19 cellular contexts compared by ENCODE assay signal in the genomic region with DNA sequence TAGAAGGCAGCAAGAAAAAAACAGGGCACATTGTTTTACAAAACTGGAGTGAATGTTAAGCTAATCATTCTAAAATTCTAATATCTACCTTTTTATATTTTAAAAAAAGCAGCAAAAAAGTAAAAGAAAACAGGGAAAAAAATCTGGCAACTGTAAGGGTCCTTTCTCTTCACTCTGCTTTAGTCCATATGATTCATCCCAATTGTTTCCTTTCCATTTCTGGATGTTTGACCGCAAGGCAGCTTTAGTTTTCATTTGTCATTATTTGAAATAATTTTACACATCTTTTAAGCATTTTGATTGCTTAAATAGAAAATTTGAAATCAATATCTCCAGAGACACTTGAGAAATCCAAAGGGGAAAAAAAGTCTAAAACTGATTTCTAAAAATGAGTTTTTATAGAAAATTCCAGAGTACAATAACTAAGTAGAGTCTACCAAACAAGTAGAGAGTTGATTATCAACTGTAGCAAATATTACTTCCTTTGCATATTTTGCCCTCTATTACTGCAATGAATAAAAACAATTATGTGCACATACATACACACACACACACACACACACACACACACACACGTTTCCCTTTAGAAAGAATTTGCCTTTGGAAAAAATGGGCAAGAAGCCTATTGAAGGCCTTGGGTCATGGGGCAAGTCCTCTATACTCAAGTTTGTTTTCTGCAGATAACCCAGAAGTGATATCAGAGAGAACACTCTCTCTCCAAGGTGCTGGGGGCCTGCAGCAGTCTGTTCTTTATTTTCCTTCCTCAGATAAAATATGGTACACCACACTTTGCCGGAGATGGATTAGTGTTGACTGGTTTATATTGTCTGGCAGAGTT.
"Had no signal": no experiment of that assay in that cellular context is flagged by ENCODE, and none has a peak within 500 bp of the region (broad histone marks: within the 10 kb centered on the region; RNA-seq: fewer than 3 reads in every experiment).

No MANE protein-coding gene starts in this region.

- H3K27me3 Mint-ChIP-seq: activated B cell treated with CpG ODN at 0.5 μM for 24 hours; stimulated activated memory B cell treated with anti-CD40 and anti-IgM and Interleukin-4, amounts not matched to agents 10 μg/mL and 1 μg/mL and 100 μg/mL, for 72 hours had no signal

- H3K4me3 Mint-ChIP-seq: activated B cell treated with CpG ODN at 0.5 μM for 24 hours; activated CD4-positive, alpha-beta memory T cell treated with anti-CD3 and anti-CD28 coated beads for 36 hours; activated naive CD4-positive, alpha-beta T cell treated with anti-CD3 and anti-CD28 coated beads for 36 hours; activated T-helper 17 cell treated with anti-CD3 and anti-CD28 coated beads, Interleukin-2, amount 50 U/mL, for 72 hours; mesothelial cell of epicardium; natural killer cell treated with Interleukin-12 subunit alpha and Interleukin-12 subunit beta and Interleukin-15 and Interleukin-18, amount 100 ng/mL, for 72 hours; stimulated activated memory B cell treated with anti-CD40 and anti-IgM and Interleukin-4, amounts not matched to agents 10 μg/mL and 1 μg/mL and 100 μg/mL, for 72 hours; T-helper 1 cell treated with Interleukin-12 subunit alpha and Interleukin-12 subunit beta and Interleukin-4 antibody, amounts not matched to agents 30 μg/mL and 1 μg/mL, for 36 hours had no signal

- H3K27ac ChIP-seq: ascending aorta, colonic mucosa, esophagus muscularis mucosa, heart right ventricle, neutrophil, parathyroid adenoma had no signal

- H3K36me3 ChIP-seq: ascending aorta, colonic mucosa, esophagus muscularis mucosa, heart right ventricle, left lung, neutrophil had no signal

- H3K9ac ChIP-seq: parathyroid adenoma had no signal

- ATAC-seq: activated T-helper 17 cell treated with anti-CD3 and anti-CD28 coated beads, Interleukin-2, amount 50 U/mL, for 72 hours; heart right ventricle; natural killer cell treated with Interleukin-12 subunit alpha and Interleukin-12 subunit beta and Interleukin-15 and Interleukin-18, amount 100 ng/mL, for 72 hours; stimulated activated memory B cell treated with anti-CD40 and anti-IgM and Interleukin-4, amounts not matched to agents 10 μg/mL and 1 μg/mL and 100 μg/mL, for 72 hours had no signal

- H3K4me1 ChIP-seq: ascending aorta, colonic mucosa, left lung, parathyroid adenoma had no signal

- H3K4me2 ChIP-seq: smooth muscle cell had no signal

- H3K9me3 ChIP-seq: ascending aorta, colonic mucosa, esophagus muscularis mucosa, heart right ventricle, left lung, neutrophil had no signal

- H2AFZ ChIP-seq: parathyroid adenoma had no signal

- H3K4me3 ChIP-seq: ascending aorta, colonic mucosa, esophagus muscularis mucosa, heart right ventricle, left lung, smooth muscle cell had no signal

- DNase-seq: activated B cell treated with CpG ODN at 0.5 μM for 24 hours; activated CD4-positive, alpha-beta memory T cell treated with anti-CD3 and anti-CD28 coated beads for 36 hours; activated CD4-positive, alpha-beta T cell treated with anti-CD3 and anti-CD28 coated beads for 4 hours; activated naive CD4-positive, alpha-beta T cell treated with anti-CD3 and anti-CD28 coated beads for 36 hours; activated T-cell treated with anti-CD3 and anti-CD28 coated beads, Interleukin-2, amount 50 U/mL, for 1 hour; colonic mucosa; heart right ventricle; left lung; stimulated activated CD4-positive, alpha-beta T cell treated with anti-CD3 and anti-CD28 coated beads, Interleukin-4, amount 100 ng/mL, for 4 hours had no signal

- H3K4me1 Mint-ChIP-seq: activated B cell treated with CpG ODN at 0.5 μM for 24 hours; activated T-helper 17 cell treated with anti-CD3 and anti-CD28 coated beads, Interleukin-2, amount 50 U/mL, for 72 hours; stimulated activated memory B cell treated with anti-CD40 and anti-IgM and Interleukin-4, amounts not matched to agents 10 μg/mL and 1 μg/mL and 100 μg/mL, for 72 hours had no signal

- H3K36me3 Mint-ChIP-seq: activated CD4-positive, alpha-beta memory T cell treated with anti-CD3 and anti-CD28 coated beads for 36 hours; mesothelial cell of epicardium; stimulated activated memory B cell treated with anti-CD40 and anti-IgM and Interleukin-4, amounts not matched to agents 10 μg/mL and 1 μg/mL and 100 μg/mL, for 72 hours had no signal

- H3K27ac Mint-ChIP-seq: activated B cell treated with CpG ODN at 0.5 μM for 24 hours; activated CD4-positive, alpha-beta memory T cell treated with anti-CD3 and anti-CD28 coated beads for 36 hours; activated naive CD4-positive, alpha-beta T cell treated with anti-CD3 and anti-CD28 coated beads for 36 hours; activated T-helper 17 cell treated with anti-CD3 and anti-CD28 coated beads, Interleukin-2, amount 50 U/mL, for 72 hours; mesothelial cell of epicardium; natural killer cell treated with Interleukin-12 subunit alpha and Interleukin-12 subunit beta and Interleukin-15 and Interleukin-18, amount 100 ng/mL, for 72 hours; stimulated activated memory B cell treated with anti-CD40 and anti-IgM and Interleukin-4, amounts not matched to agents 10 μg/mL and 1 μg/mL and 100 μg/mL, for 72 hours; T-helper 1 cell treated with Interleukin-12 subunit alpha and Interleukin-12 subunit beta and Interleukin-4 antibody, amounts not matched to agents 30 μg/mL and 1 μg/mL, for 36 hours had no signal

- H3K79me2 ChIP-seq: parathyroid adenoma had no signal

- H3K9me3 Mint-ChIP-seq: activated B cell treated with CpG ODN at 0.5 μM for 24 hours; activated CD4-positive, alpha-beta memory T cell treated with anti-CD3 and anti-CD28 coated beads for 36 hours; activated naive CD4-positive, alpha-beta T cell treated with anti-CD3 and anti-CD28 coated beads for 36 hours; activated T-helper 17 cell treated with anti-CD3 and anti-CD28 coated beads, Interleukin-2, amount 50 U/mL, for 72 hours; stimulated activated memory B cell treated with anti-CD40 and anti-IgM and Interleukin-4, amounts not matched to agents 10 μg/mL and 1 μg/mL and 100 μg/mL, for 72 hours; T-helper 1 cell treated with Interleukin-12 subunit alpha and Interleukin-12 subunit beta and Interleukin-4 antibody, amounts not matched to agents 30 μg/mL and 1 μg/mL, for 36 hours had no signal

- H3K27me3 ChIP-seq: ascending aorta, colonic mucosa, esophagus muscularis mucosa, heart right ventricle, left lung, neutrophil had no signal
